Comparison of ENCODE assay signal across 23 cellular contexts in genomic region chr10:74794531-74794930, GRCh38.
"Had no signal": no experiment of that assay in that cellular context is flagged by ENCODE, and none has a peak within 500 bp of the region (broad histone marks: within the 10 kb centered on the region; RNA-seq: fewer than 3 reads in every experiment).

No MANE protein-coding gene starts in this region.

- H3K27ac ChIP-seq: brain microvascular endothelial cell, cardiac muscle cell, PC-9 had no signal

- H2AFZ ChIP-seq: PC-9 had no signal

- H3K4me3 ChIP-seq: cardiac muscle cell, PC-9 had no signal

- H3K4me2 ChIP-seq: PC-9 had no signal

- H3K4me3 Mint-ChIP-seq: activated CD4-positive, alpha-beta T cell treated with anti-CD3 and anti-CD28 coated beads, Interleukin-2, amount 10 ng/mL, durations not matched to agents 24 days and 14 days; activated CD8-positive, alpha-beta memory T cell treated with anti-CD3 and anti-CD28 coated beads, Interleukin-2, amount 10 ng/mL, durations not matched to agents 7 days and 5 days; activated naive CD8-positive, alpha-beta T cell; activated T-cell treated with anti-CD3 and anti-CD28 coated beads, Interleukin-2, amount 50 U/mL, for 24 hours; T-helper 1 cell treated with Interleukin-12 subunit alpha and Interleukin-12 subunit beta and Interleukin-4 antibody, amounts not matched to agents 30 μg/mL and 1 μg/mL, for 36 hours had no signal

- DNase-seq: activated CD4-positive, alpha-beta T cell treated with anti-CD3 and anti-CD28 coated beads for 1 hour; activated CD4-positive, alpha-beta T cell treated with anti-CD3 and anti-CD28 coated beads, Interleukin-2, amount 10 ng/mL, durations not matched to agents 24 days and 14 days; activated CD4-positive, alpha-beta T cell treated with anti-CD3 and anti-CD28 coated beads, Interleukin-2, amount 50 U/mL, for 48 hours; activated CD8-positive, alpha-beta memory T cell treated with anti-CD3 and anti-CD28 coated beads, Interleukin-2, amount 10 ng/mL, durations not matched to agents 7 days and 5 days; activated effector memory CD4-positive, alpha-beta T cell treated with anti-CD3 and anti-CD28 coated beads, Interleukin-2, amount 50 U/mL, for 16 hours; activated naive CD4-positive, alpha-beta T cell treated with Interleukin-2 at 50 U/mL for 16 hours; activated T-cell treated with anti-CD3 and anti-CD28 coated beads, Interleukin-2, amount 50 U/mL, for 24 hours; brain microvascular endothelial cell; KG1; NCI-H1048; NCI-H1417; NCI-H1694; NCI-H2029; NCI-H2107; NCI-H2171 treated with DMSO at 0.1 percent for 48 hours; NCI-H345; NCI-H510A; NCI-H69; PC-9; SHP77 treated with DMSO at 0.1 percent for 48 hours had no signal

- H3K36me3 ChIP-seq: brain microvascular endothelial cell, cardiac muscle cell had no signal

- H3K27me3 ChIP-seq: brain microvascular endothelial cell, cardiac muscle cell had no signal

- H3K27me3 Mint-ChIP-seq: activated CD4-positive, alpha-beta T cell treated with anti-CD3 and anti-CD28 coated beads, Interleukin-2, amount 10 ng/mL, durations not matched to agents 24 days and 14 days; activated CD8-positive, alpha-beta memory T cell treated with anti-CD3 and anti-CD28 coated beads, Interleukin-2, amount 10 ng/mL, durations not matched to agents 7 days and 5 days; activated naive CD8-positive, alpha-beta T cell; activated T-cell treated with anti-CD3 and anti-CD28 coated beads, Interleukin-2, amount 50 U/mL, for 24 hours had no signal

- H3K36me3 Mint-ChIP-seq: activated CD8-positive, alpha-beta memory T cell treated with anti-CD3 and anti-CD28 coated beads, Interleukin-2, amount 10 ng/mL, durations not matched to agents 7 days and 5 days had no signal

- H3K27ac Mint-ChIP-seq: activated CD4-positive, alpha-beta T cell treated with anti-CD3 and anti-CD28 coated beads, Interleukin-2, amount 10 ng/mL, durations not matched to agents 24 days and 14 days; activated CD8-positive, alpha-beta memory T cell treated with anti-CD3 and anti-CD28 coated beads, Interleukin-2, amount 10 ng/mL, durations not matched to agents 7 days and 5 days; activated naive CD8-positive, alpha-beta T cell; activated T-cell treated with anti-CD3 and anti-CD28 coated beads, Interleukin-2, amount 50 U/mL, for 24 hours; T-helper 1 cell treated with Interleukin-12 subunit alpha and Interleukin-12 subunit beta and Interleukin-4 antibody, amounts not matched to agents 30 μg/mL and 1 μg/mL, for 36 hours had no signal

- ATAC-seq: activated CD8-positive, alpha-beta memory T cell treated with anti-CD3 and anti-CD28 coated beads, Interleukin-2, amount 10 ng/mL, durations not matched to agents 7 days and 5 days had no signal

- H3K9me3 Mint-ChIP-seq: activated CD4-positive, alpha-beta T cell treated with anti-CD3 and anti-CD28 coated beads, Interleukin-2, amount 10 ng/mL, durations not matched to agents 24 days and 14 days; activated T-cell treated with anti-CD3 and anti-CD28 coated beads, Interleukin-2, amount 50 U/mL, for 24 hours; T-helper 1 cell treated with Interleukin-12 subunit alpha and Interleukin-12 subunit beta and Interleukin-4 antibody, amounts not matched to agents 30 μg/mL and 1 μg/mL, for 36 hours had no signal
